In the genomic region with DNA sequence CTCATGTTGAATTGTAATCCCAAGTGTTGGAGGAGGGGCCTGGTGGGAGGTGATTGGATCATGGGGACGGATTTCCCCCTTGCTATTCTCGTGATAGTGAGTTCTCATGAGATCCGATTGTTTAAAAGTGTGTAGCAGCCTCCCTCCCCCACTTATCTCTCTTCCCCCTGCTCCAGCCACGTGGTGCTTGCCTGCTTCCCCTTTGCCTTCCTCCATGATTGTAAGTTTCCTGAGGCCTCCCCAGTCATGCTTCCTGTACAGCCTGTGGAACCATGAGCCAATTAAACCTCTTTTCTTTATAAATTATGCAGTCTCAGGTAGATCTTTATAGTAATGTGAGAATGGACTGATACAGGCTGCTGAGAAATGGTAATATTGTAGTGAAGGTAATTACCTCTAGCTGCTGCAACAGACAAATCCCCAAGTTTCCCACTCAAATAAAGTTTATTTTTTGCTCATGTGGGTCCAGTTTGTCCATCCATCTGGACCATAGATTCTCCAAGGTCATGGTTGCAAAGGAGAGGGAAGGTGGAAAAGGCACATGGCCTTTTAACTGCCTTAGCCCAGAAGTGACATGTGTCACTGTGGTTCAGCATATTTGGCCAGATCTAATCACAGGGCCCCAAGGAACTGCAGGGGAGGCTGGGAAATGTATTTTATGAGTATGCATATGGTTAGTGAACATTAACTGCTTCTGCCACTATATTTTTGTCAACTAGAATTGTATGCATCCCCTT, we compare ENCODE assay signal across 19 cellular contexts.
"Had no signal": no experiment of that assay in that cellular context is flagged by ENCODE, and none has a peak within 500 bp of the region (broad histone marks: within the 10 kb centered on the region; RNA-seq: fewer than 3 reads in every experiment).

No MANE protein-coding gene starts in this region.

- H3K4me3 ChIP-seq: heart left ventricle, mucosa of descending colon, ovary, right atrium auricular region, sigmoid colon, skin epidermis, stomach, thoracic aorta, transverse colon had no signal

- H3K27ac Mint-ChIP-seq: naive thymus-derived CD8-positive, alpha-beta T cell had no signal

- H3K36me3 ChIP-seq: heart left ventricle, ovary, right atrium auricular region, sigmoid colon, stomach, thoracic aorta, transverse colon had no signal

- H3K4me1 Mint-ChIP-seq: naive thymus-derived CD8-positive, alpha-beta T cell; neural crest cell had no signal

- H3K27me3 Mint-ChIP-seq: naive thymus-derived CD8-positive, alpha-beta T cell had no signal

- DNase-seq: dermis blood vessel endothelial cell; foreskin melanocyte; heart left ventricle; hippocampal formation; left colon; mucosa of descending colon; naive thymus-derived CD8-positive, alpha-beta T cell; nucleus accumbens; ovary; sigmoid colon; stimulated activated CD4-positive, alpha-beta T cell treated with anti-CD3 and anti-CD28 coated beads, Interleukin-12 subunit alpha, Interleukin-12 subunit beta, amount 100 ng/mL, for 4 hours; stimulated activated naive CD4-positive, alpha-beta T cell; stomach; substantia nigra; transverse colon had no signal

- H3K9me3 ChIP-seq: heart left ventricle, mucosa of descending colon, ovary, right atrium auricular region, sigmoid colon, stomach, thoracic aorta, transverse colon had no signal

- ATAC-seq: heart left ventricle; left colon; mucosa of descending colon; naive thymus-derived CD8-positive, alpha-beta T cell had no signal

- H3K9me3 Mint-ChIP-seq: naive thymus-derived CD8-positive, alpha-beta T cell; neural crest cell had no signal

- H3K4me3 Mint-ChIP-seq: naive thymus-derived CD8-positive, alpha-beta T cell; neural crest cell had no signal

- H3K27me3 ChIP-seq: heart left ventricle, ovary, right atrium auricular region, sigmoid colon, stomach, transverse colon had no signal

- H3K4me1 ChIP-seq: right atrium auricular region, transverse colon had no signal

- H3K27ac ChIP-seq: heart left ventricle, ovary, right atrium auricular region, skin epidermis, stomach, thoracic aorta, transverse colon had no signal
